Comparison of ENCODE assay signal across 20 cellular contexts in the genomic region with DNA sequence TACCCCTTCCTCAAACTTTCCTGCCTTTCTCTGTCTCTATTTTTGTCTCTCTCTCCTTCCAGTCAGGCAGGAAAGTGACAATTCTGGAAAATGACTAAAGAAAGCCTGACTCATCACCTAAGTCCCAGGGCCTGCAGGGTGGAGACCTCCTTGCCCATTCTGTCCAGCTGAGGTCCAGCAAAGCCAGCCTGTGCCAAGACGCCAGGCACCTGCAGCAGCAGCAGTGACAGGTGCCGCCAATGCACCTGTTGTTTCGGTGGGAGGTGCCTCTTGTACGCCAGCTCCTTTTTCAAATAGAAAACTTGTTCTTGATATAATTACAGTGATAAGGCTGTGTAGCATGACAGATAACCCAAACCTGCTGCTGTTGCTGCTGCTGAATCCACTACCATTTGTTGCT.
A peak's percentile ranks its signal among the peaks of the same experiment; 100 is the strongest.
DNase-seq lines count a peak whose midpoint lies in the region; ATAC-seq and TF ChIP-seq lines count a peak whose summit lies in the region.
"Had no signal": no experiment of that assay in that cellular context is flagged by ENCODE, and none has a peak within 500 bp of the region (broad histone marks: within the 10 kb centered on the region; RNA-seq: fewer than 3 reads in every experiment).

No MANE protein-coding gene starts in this region.

- no peak overlapping the region for H2AFZ ChIP-seq in MM.1S (ENCODE audit: low read length)

- H3K9me3 ChIP-seq in MM.1S (replicated peaks; ENCODE audit: insufficient read depth, low read length): no peaks in the 10 kb centered on the region
- H3K9me3 ChIP-seq: thoracic aorta had no signal

- H3K9ac ChIP-seq in MM.1S (ENCODE audit: low read length): no peak overlapping the region

- H4K20me1 ChIP-seq in MM.1S (ENCODE audit: insufficient read depth, low read length): no peaks in the 10 kb centered on the region

- TF ChIP-seq CTCF in MM.1S (IDR thresholded peaks at IDR 0.05; ENCODE audit: low read length) (no peak), RWPE1 (conservative IDR thresholded peaks at IDR 0.05; ENCODE audit: low read depth) (no peak)

- no peak overlapping the region for H3K4me3 ChIP-seq in MM.1S (ENCODE audit: low read length)
- H3K4me3 ChIP-seq: thoracic aorta had no signal

- CTCF ChIA-PET in RWPE1 (lab: Yijun Ruan, JAX): no interaction called here

- no peaks in the 10 kb centered on the region for H3K79me2 ChIP-seq in MM.1S (ENCODE audit: low read length)

- no peak overlapping the region for H3K4me2 ChIP-seq in MM.1S (ENCODE audit: low read depth, low read length)

- in situ Hi-C loops in Caki2 (cut with HindIII; ENCODE audit: low pct_unique_long_range_greater_than_20kb, low sequenced_read_pairs): no loop called here

- H3K27me3 ChIP-seq in MM.1S (replicated peaks; ENCODE audit: insufficient read depth, low read length): no peaks in the 10 kb centered on the region

- no peak for ATAC-seq in HG02970 (IDR thresholded peaks at IDR 0.05; ENCODE audit: low FRiP score, unreplicated experiment)
- ATAC-seq: left lobe of liver; stimulated activated naive B cell treated with anti-CD40 and anti-IgM and Interleukin-4, amounts not matched to agents 10 μg/mL and 1 μg/mL and 100 μg/mL, for 72 hours had no signal

- H3F3A ChIP-seq in MM.1S (ENCODE audit: insufficient read depth, low read length): no peaks in the 10 kb centered on the region

- H3K36me3 ChIP-seq in MM.1S (replicated peaks; ENCODE audit: insufficient read depth, low read length): no peaks in the 10 kb centered on the region
- H3K36me3 ChIP-seq: thoracic aorta had no signal

- H3K4me1 ChIP-seq in MM.1S (ENCODE audit: low read length): no peaks in the 10 kb centered on the region

- H3K9me2 ChIP-seq in MM.1S (replicated peaks; ENCODE audit: insufficient read depth, low read length): no peaks in the 10 kb centered on the region

- H3K27ac ChIP-seq in MM.1S (ENCODE audit: low read length): no peak overlapping the region
- no peak overlapping the region for H3K27ac ChIP-seq in RWPE1
- H3K27ac ChIP-seq: thoracic aorta had no signal

- DNase-seq in Caki2 (ENCODE audit: low read depth): peak; percentile 25
- DNase-seq in MM.1S: peak; percentile 9
- peak; percentile 88 for DNase-seq in NCI-H748 (lab: John Stamatoyannopoulos, UW; ENCODE audit: unreplicated experiment)
- DNase-seq in hepatic stellate cell (ENCODE audit: low spot score): peak; percentile 21
- no peak for DNase-seq in mesenteric fat pad (ENCODE audit: low spot score)
- DNase-seq in RWPE1 (ENCODE audit: low spot score): no peak
- no peak for DNase-seq in anterior cingulate cortex (lab: John Stamatoyannopoulos, UW)
- DNase-seq: activated CD4-positive, alpha-beta T cell treated with anti-CD3 and anti-CD28 coated beads, Interleukin-2, amount 50 U/mL, for 4 hours; activated effector memory CD4-positive, alpha-beta T cell treated with anti-CD3 and anti-CD28 coated beads, Interleukin-2, amount 50 U/mL, for 16 hours; CD4-positive, alpha-beta T cell; DMS79; H7; NCI-H187; NCI-H524; posterior cingulate gyrus; SHP77 treated with DMSO at 0.1 percent for 48 hours; stimulated activated naive B cell treated with anti-CD40 and anti-IgM and Interleukin-4, amounts not matched to agents 10 μg/mL and 1 μg/mL and 100 μg/mL, for 72 hours had no signal

- POLR2A ChIA-PET in RWPE1 (lab: Yijun Ruan, JAX; ENCODE audit: low non-redundant PET): no interaction called here

Comparison
In these comparisons a context has a peak if more than half of its experiments do, and no peak if none do; other contexts are left out.
1. DNase-seq: peak in Caki2 (single experiment), MM.1S (single experiment), NCI-H748 (single experiment) and hepatic stellate cell (single experiment); none in mesenteric fat pad (single experiment), RWPE1 (single experiment) and anterior cingulate cortex (0 of 58).